ENCODE assay signal across 17 cellular contexts in the genomic region with DNA sequence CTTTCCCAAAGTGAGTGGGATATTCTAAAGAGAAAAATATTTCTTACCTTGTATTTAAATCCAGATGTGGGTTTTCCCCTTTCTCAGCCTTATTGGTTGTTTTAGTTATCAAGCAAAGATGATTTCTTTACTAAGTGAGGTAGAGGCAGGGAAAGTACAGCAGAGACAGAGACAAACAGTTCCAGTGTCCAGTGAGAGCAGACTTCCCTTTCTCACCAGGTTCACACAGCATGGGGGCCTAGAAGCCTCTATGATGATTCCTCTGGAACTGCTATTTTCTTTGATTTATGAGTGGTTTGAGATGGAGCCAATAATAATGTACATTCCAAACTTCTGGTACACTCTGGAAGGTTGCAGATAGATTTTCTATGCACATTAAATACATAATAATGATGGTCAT.
"Had no signal": no experiment of that assay in that cellular context is flagged by ENCODE, and none has a peak within 500 bp of the region (broad histone marks: within the 10 kb centered on the region; RNA-seq: fewer than 3 reads in every experiment).

No MANE protein-coding gene starts in this region.

- H3K27ac Mint-ChIP-seq: activated naive CD8-positive, alpha-beta T cell treated with anti-CD3 and anti-CD28 coated beads, Interleukin-2, amount 50 U/mL, for 24 hours; activated T-helper 17 cell treated with anti-CD3 and anti-CD28 coated beads, Interleukin-2, amount 50 U/mL, for 72 hours; nephron progenitor cell had no signal

- DNase-seq: activated CD4-positive, alpha-beta T cell treated with anti-CD3 and anti-CD28 coated beads, Interleukin-2, amount 50 U/mL, for 4 hours; activated CD4-positive, CD25-positive, alpha-beta regulatory T cell treated with anti-CD3 and anti-CD28 coated beads, Interleukin-2, amount 50 U/mL, for 72 hours; activated naive CD4-positive, alpha-beta T cell treated with Interleukin-2 at 50 U/mL for 16 hours; activated naive CD8-positive, alpha-beta T cell treated with anti-CD3 and anti-CD28 coated beads, Interleukin-2, amount 50 U/mL, for 24 hours; foreskin keratinocyte; mesendoderm; nephron progenitor cell; occipital lobe; right cardiac atrium; small intestine; stimulated activated CD4-positive, alpha-beta T cell treated with anti-CD3 and anti-CD28 coated beads, Interleukin-4, amount 100 ng/mL, for 24 hours; stimulated activated naive CD8-positive, alpha-beta T cell treated with anti-CD3 and anti-CD28 coated beads, Interleukin-15, Interleukin-2, amounts not matched to agents 100 U/mL and 50 U/mL, for 24 hours; T-helper 1 cell; T1000; trophoblast cell had no signal

- ATAC-seq: activated naive CD8-positive, alpha-beta T cell treated with anti-CD3 and anti-CD28 coated beads, Interleukin-2, amount 50 U/mL, for 24 hours; activated T-helper 17 cell treated with anti-CD3 and anti-CD28 coated beads, Interleukin-2, amount 50 U/mL, for 72 hours; esophagus mucosa; foreskin keratinocyte; right cardiac atrium; stimulated activated naive CD8-positive, alpha-beta T cell treated with anti-CD3 and anti-CD28 coated beads, Interleukin-15, Interleukin-2, amounts not matched to agents 100 U/mL and 50 U/mL, for 24 hours had no signal

- H3K9me3 Mint-ChIP-seq: activated naive CD8-positive, alpha-beta T cell treated with anti-CD3 and anti-CD28 coated beads, Interleukin-2, amount 50 U/mL, for 24 hours; activated T-helper 17 cell treated with anti-CD3 and anti-CD28 coated beads, Interleukin-2, amount 50 U/mL, for 72 hours; nephron progenitor cell had no signal

- H3K4me3 Mint-ChIP-seq: activated naive CD8-positive, alpha-beta T cell treated with anti-CD3 and anti-CD28 coated beads, Interleukin-2, amount 50 U/mL, for 24 hours; activated T-helper 17 cell treated with anti-CD3 and anti-CD28 coated beads, Interleukin-2, amount 50 U/mL, for 72 hours; nephron progenitor cell had no signal
